ENCODE assay signal across 16 cellular contexts in the genomic region with DNA sequence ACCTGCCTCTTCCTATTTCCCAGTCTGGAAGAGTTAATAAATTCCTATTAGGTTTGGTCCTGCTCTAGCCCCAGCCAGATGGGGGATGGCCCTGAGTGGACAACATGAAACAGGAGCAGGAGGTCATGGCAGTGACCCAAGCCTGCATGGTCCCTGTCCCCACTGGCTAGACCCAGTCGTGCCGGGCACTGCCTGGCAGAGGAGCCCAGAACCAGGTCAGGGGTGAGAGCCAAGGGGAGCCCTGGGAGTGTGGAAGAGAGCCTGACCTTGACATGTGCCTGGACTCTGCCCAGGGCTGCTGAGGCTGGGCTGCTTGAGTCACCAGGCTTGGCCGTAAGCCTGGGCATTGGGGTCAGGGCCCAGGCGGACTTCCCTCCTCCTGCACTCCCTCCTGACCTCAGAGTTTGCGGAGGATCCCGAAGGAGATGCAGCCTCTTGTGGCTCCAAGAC. TPM values are rescaled to one million over a fixed set of nuclear protein-coding genes. Genes with fewer than 3 reads are reported as not detected.
DNase-seq lines count a peak whose midpoint lies in the region; ATAC-seq lines count a peak whose summit lies in the region.
"Had no signal": no experiment of that assay in that cellular context is flagged by ENCODE, and none has a peak within 500 bp of the region (broad histone marks: within the 10 kb centered on the region; RNA-seq: fewer than 3 reads in every experiment).

No MANE protein-coding gene starts in this region.

- no peak overlapping the region for H2AFZ ChIP-seq in mesenchymal stem cell (ENCODE audit: low read depth, low read length)

- H3K14ac ChIP-seq in mesenchymal stem cell (ENCODE audit: low read length in 2 of 2), result no peak overlapping the region

- H3K27me3 ChIP-seq in mesenchymal stem cell (ENCODE audit: control insufficient read depth in 1 of 2, insufficient read depth in 1 of 2, low read length in 2 of 2), result peaks cover 23 to 63% of the 10 kb centered on the region in 2 experiments

- DNase-seq in 8988T, result peak; percentile 34
- peak; percentile 83 for DNase-seq in LHCN-M2 (ENCODE audit: low read depth)
- DNase-seq in fibroblast of peridontal ligament (ENCODE audit: extremely low read depth), result peak; percentile 60
- no peak for DNase-seq in mesenchymal stem cell
- no peak for DNase-seq in NCI-H187 treated with DMSO at 0.1 percent for 48 hours (lab: John Stamatoyannopoulos, UW)
- DNase-seq: activated T-cell treated with anti-CD3 and anti-CD28 coated beads, Interleukin-2, amount 50 U/mL, for 1 hour; DMS79 treated with DMSO at 0.1 percent for 48 hours; KG1; NCI-H2171 treated with DMSO at 0.1 percent for 48 hours; RPMI8226; stimulated activated naive CD4-positive, alpha-beta T cell treated with Interleukin-2 at 50 U/mL for 16 hours had no signal

- H3K4me1 ChIP-seq in mesenchymal stem cell (ENCODE audit: control insufficient read depth, insufficient read depth, low read depth, low read length), result peaks cover 18% of the 10 kb centered on the region

- H3K9ac ChIP-seq in mesenchymal stem cell (ENCODE audit: low read length), result no peak overlapping the region

- no peaks in the 10 kb centered on the region for H3K79me1 ChIP-seq in mesenchymal stem cell (replicated peaks; ENCODE audit: low read length, poor library complexity, severe bottlenecking)

- H3K9me3 ChIP-seq in mesenchymal stem cell (ENCODE audit: control insufficient read depth, low read length), result no peaks in the 10 kb centered on the region

- H4K8ac ChIP-seq in mesenchymal stem cell (ENCODE audit: low read length), result peak overlapping the region; percentile 7

- H3K27ac ChIP-seq in mesenchymal stem cell (ENCODE audit: low read length, poor library complexity, severe bottlenecking), result no peak overlapping the region

- H4K91ac ChIP-seq in mesenchymal stem cell (ENCODE audit: low read length), result no peak overlapping the region

- no peak overlapping the region for H3K4me2 ChIP-seq in mesenchymal stem cell (ENCODE audit: low read length, poor library complexity, severe bottlenecking)

- no peak overlapping the region for H3K23ac ChIP-seq in mesenchymal stem cell (ENCODE audit: low read length in 2 of 2)

- no peak overlapping the region for H2BK12ac ChIP-seq in mesenchymal stem cell (ENCODE audit: low read length in 2 of 2)

- no peak overlapping the region for H2AK5ac ChIP-seq in mesenchymal stem cell (ENCODE audit: low read length, severe bottlenecking)

- no peak overlapping the region for H2BK120ac ChIP-seq in mesenchymal stem cell (ENCODE audit: low read depth, low read length)

- peaks cover 0 to 7% of the 10 kb centered on the region in 2 experiments for H3K36me3 ChIP-seq in mesenchymal stem cell (ENCODE audit: control insufficient read depth in 1 of 2, insufficient read depth in 2 of 2, low read depth in 1 of 2, low read length in 2 of 2)

- no peak overlapping the region for H3K4ac ChIP-seq in mesenchymal stem cell (ENCODE audit: low read depth in 1 of 2, low read length in 2 of 2)

- H3K18ac ChIP-seq in mesenchymal stem cell (ENCODE audit: low read depth in 1 of 2, low read length in 2 of 2), result no peak overlapping the region

- ATAC-seq in GM19395 (IDR thresholded peaks at IDR 0.05; ENCODE audit: unreplicated experiment) (no peak), HG02870 (IDR thresholded peaks at IDR 0.05; ENCODE audit: unreplicated experiment) (no peak), HG03108 (IDR thresholded peaks at IDR 0.05; ENCODE audit: unreplicated experiment) (no peak)

- WGBS in mesenchymal stem cell, result 72% methylated on average over 6 of the region's 6 CpGs

- H2BK5ac ChIP-seq in mesenchymal stem cell (ENCODE audit: low read depth, low read length, poor library complexity, severe bottlenecking), result no peak overlapping the region

- no peak overlapping the region for H3K4me3 ChIP-seq in mesenchymal stem cell (ENCODE audit: insufficient read depth in 1 of 2, low read depth in 1 of 2, low read length in 2 of 2)

- no peak overlapping the region for H2BK15ac ChIP-seq in mesenchymal stem cell (ENCODE audit: low read depth, poor library complexity, severe bottlenecking)

RNA-seq across cellular contexts. Expression of a gene that starts 3.6 kb away (rescaled TPM):
- total RNA-seq in LHCN-M2 (2014; rRNA removed), result not detected in 2 replicates
- not detected for polyA plus RNA-seq in LHCN-M2 (2012)
- polyA plus RNA-seq in mesenchymal stem cell (2013, experiment 1 of 2), result not detected
- not detected for polyA plus RNA-seq in mesenchymal stem cell (2013, experiment 2 of 2)
- total RNA-seq: A673, astrocyte had no signal

RNA-seq across cellular contexts. Expression of a gene that starts 9.5 kb away (rescaled TPM):
- total RNA-seq in LHCN-M2 (2014; rRNA removed), result not detected in 2 replicates
- not detected for polyA plus RNA-seq in LHCN-M2 (2012)
- not detected for polyA plus RNA-seq in mesenchymal stem cell (2013, experiment 1 of 2)
- polyA plus RNA-seq in mesenchymal stem cell (2013, experiment 2 of 2), result not detected
- total RNA-seq: A673, astrocyte had no signal

RNA-seq across cellular contexts. Expression of a gene that starts 35.1 kb away (rescaled TPM):
- 58.4 and 66.9 TPM in 2 replicates for total RNA-seq in LHCN-M2 (2014; rRNA removed)
- polyA plus RNA-seq in LHCN-M2 (2012), result 38.0 TPM
- 22.3 TPM for polyA plus RNA-seq in mesenchymal stem cell (2013, experiment 1 of 2)
- polyA plus RNA-seq in mesenchymal stem cell (2013, experiment 2 of 2), result 24.4 TPM

RNA-seq across cellular contexts. Expression of a gene that starts 37.5 kb away (rescaled TPM):
- total RNA-seq in LHCN-M2 (2014; rRNA removed), result not detected in 2 replicates
- polyA plus RNA-seq in LHCN-M2 (2012), result not detected
- not detected for polyA plus RNA-seq in mesenchymal stem cell (2013, experiment 1 of 2)
- not detected for polyA plus RNA-seq in mesenchymal stem cell (2013, experiment 2 of 2)

Comparison
In these comparisons a context has a peak if more than half of its experiments do, and no peak if none do; other contexts are left out.
1. DNase-seq: peak in 8988T (single experiment), LHCN-M2 (single experiment) and fibroblast of peridontal ligament (single experiment); none in mesenchymal stem cell (single experiment) and NCI-H187 treated with DMSO at 0.1 percent for 48 hours (single experiment).